9 cellular contexts compared by ENCODE assay signal in the genomic region with DNA sequence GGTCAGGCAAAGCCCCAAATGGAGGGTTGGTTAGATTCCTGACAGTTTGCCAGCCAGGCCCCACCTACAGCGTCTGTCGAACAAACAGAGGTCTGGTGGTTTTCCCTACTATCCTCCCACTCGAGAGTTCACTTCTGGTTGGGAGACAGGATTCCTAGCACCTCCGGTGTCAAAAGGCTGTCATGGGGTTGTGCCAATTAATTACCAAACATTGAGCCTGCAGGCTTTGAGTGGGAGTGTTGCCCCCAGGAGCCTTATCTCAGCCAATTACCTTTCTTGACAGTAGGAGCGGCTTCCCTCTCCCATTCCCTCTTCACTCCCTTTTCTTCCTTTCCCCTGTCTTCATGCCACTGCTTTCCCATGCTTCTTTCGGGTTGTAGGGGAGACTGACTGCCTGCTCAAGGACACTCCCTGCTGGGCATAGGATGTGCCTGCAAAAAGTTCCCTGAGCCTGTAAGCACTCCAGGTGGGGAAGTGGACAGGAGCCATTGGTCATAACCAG. TPM values are rescaled to one million over a fixed set of nuclear protein-coding genes. Genes with fewer than 3 reads are reported as not detected.
A peak's percentile ranks its signal among the peaks of the same experiment; 100 is the strongest.
DNase-seq lines count a peak whose midpoint lies in the region; ATAC-seq and TF ChIP-seq lines count a peak whose summit lies in the region.
"Had no signal": no experiment of that assay in that cellular context is flagged by ENCODE, and none has a peak within 500 bp of the region (broad histone marks: within the 10 kb centered on the region; RNA-seq: fewer than 3 reads in every experiment).

No MANE protein-coding gene starts in this region.

- H3K36me3 ChIP-seq in right atrium auricular region (peaks cover 39% of the 10 kb centered on the region), RWPE2 (ENCODE audit: low read depth) (peaks cover 61% of the 10 kb centered on the region), left ventricle myocardium inferior (peaks cover 71% of the 10 kb centered on the region)

- peaks cover 24% of the 10 kb centered on the region for H3K36me3 Mint-ChIP-seq in type B pancreatic cell

- H3K9me3 ChIP-seq in right atrium auricular region (no peaks in the 10 kb centered on the region), RWPE2 (ENCODE audit: severe bottlenecking) (no peaks in the 10 kb centered on the region), left ventricle myocardium inferior (replicated peaks) (no peaks in the 10 kb centered on the region)

- no peaks in the 10 kb centered on the region for H3K27me3 Mint-ChIP-seq in type B pancreatic cell
- H3K27me3 Mint-ChIP-seq: dendritic cell treated with granulocyte-macrophage colony-stimulating factor and Interleukin-4, amounts not matched to agents 40 ng/mL and 50 ng/mL, for 4 days had no signal

- H3K4me1 Mint-ChIP-seq in type B pancreatic cell (ENCODE audit: unreplicated experiment) = no peaks in the 10 kb centered on the region

- DNase-seq in Right ventricle myocardium inferior (ENCODE audit: missing footprints) = no peak
- DNase-seq in right atrium auricular region (ENCODE audit: low spot score) = no peak
- no peak for DNase-seq in RWPE2 (ENCODE audit: low spot score)
- no peak for DNase-seq in left ventricle myocardium inferior
- no peak for DNase-seq in type B pancreatic cell (ENCODE audit: extremely low spot score, unreplicated experiment)
- no peak for DNase-seq in NCI-H2171 (lab: John Stamatoyannopoulos, UW)

- H3K27me3 ChIP-seq in right atrium auricular region = no peaks in the 10 kb centered on the region
- no peaks in the 10 kb centered on the region for H3K27me3 ChIP-seq in RWPE2 (ENCODE audit: insufficient read depth, poor library complexity, severe bottlenecking)
- H3K27me3 ChIP-seq in left ventricle myocardium inferior (ENCODE audit: low read depth) = no peaks in the 10 kb centered on the region

- H3K4me1 ChIP-seq in right atrium auricular region (peaks cover 0 to 23% of the 10 kb centered on the region in 2 donors), RWPE2 (ENCODE audit: insufficient read depth, poor library complexity, severe bottlenecking) (no peaks in the 10 kb centered on the region), left ventricle myocardium inferior (peaks cover 7% of the 10 kb centered on the region)

- H3K9me3 Mint-ChIP-seq in type B pancreatic cell = no peaks in the 10 kb centered on the region
- H3K9me3 Mint-ChIP-seq: dendritic cell treated with granulocyte-macrophage colony-stimulating factor and Interleukin-4, amounts not matched to agents 40 ng/mL and 50 ng/mL, for 4 days had no signal

- H3K27ac Mint-ChIP-seq in type B pancreatic cell = peak overlapping the region; percentile 44
- H3K27ac Mint-ChIP-seq: dendritic cell treated with granulocyte-macrophage colony-stimulating factor and Interleukin-4, amounts not matched to agents 40 ng/mL and 50 ng/mL, for 4 days had no signal

- H3K4me3 ChIP-seq in right atrium auricular region = no peak overlapping the region
- H3K4me3 ChIP-seq in RWPE2 (ENCODE audit: severe bottlenecking) = no peak overlapping the region
- H3K4me3 ChIP-seq in left ventricle myocardium inferior = no peak overlapping the region

- peak overlapping the region in 1 of 2 donors; percentile 42 for H3K27ac ChIP-seq in right atrium auricular region
- no peak overlapping the region for H3K27ac ChIP-seq in RWPE2 (ENCODE audit: poor library complexity, severe bottlenecking)
- H3K27ac ChIP-seq in left ventricle myocardium inferior (replicated peaks) = peak overlapping the region; percentile 20

- intact Hi-C loops in Right ventricle myocardium inferior (cut with DNase I) = no loop called here
- intact Hi-C loops in left ventricle myocardium inferior (cut with micrococcal nuclease) = no loop called here

- ATAC-seq in Right ventricle myocardium inferior = peak; percentile 25
- ATAC-seq in RWPE2 (ENCODE audit: low read depth) = peak; percentile 68; the same call in 2 of the 3 replicates
- no peak for ATAC-seq in HG02588 (IDR thresholded peaks at IDR 0.05; ENCODE audit: unreplicated experiment)
- no peak for ATAC-seq in GM21367 (IDR thresholded peaks at IDR 0.05; ENCODE audit: unreplicated experiment)

- TF ChIP-seq CTCF in right atrium auricular region (IDR thresholded peaks at IDR 0.05) (peak in 1 of 2 donors; percentile 50), RWPE2 (IDR thresholded peaks at IDR 0.05; ENCODE audit: poor library complexity, severe bottlenecking) (peak; percentile 45), left ventricle myocardium inferior (IDR thresholded peaks at IDR 0.05; ENCODE audit: borderline replicate concordance) (peak; percentile 44), type B pancreatic cell (conservative IDR thresholded peaks at IDR 0.05) (peak; percentile 56)

- no peak overlapping the region for H3K4me3 Mint-ChIP-seq in type B pancreatic cell
- H3K4me3 Mint-ChIP-seq: dendritic cell treated with granulocyte-macrophage colony-stimulating factor and Interleukin-4, amounts not matched to agents 40 ng/mL and 50 ng/mL, for 4 days had no signal

RNA-seq across cellular contexts. Expression of gene TTC36, which starts 4.7 kb away (rescaled TPM):
- 0.92 TPM for total RNA-seq in Right ventricle myocardium inferior
- total RNA-seq in right atrium auricular region = under 1 TPM in 1 of 2 donors, not detected in 1; 0.89 TPM
- total RNA-seq in left ventricle myocardium inferior = 1.1 TPM
- total RNA-seq in type B pancreatic cell (ENCODE audit: low replicate concordance) = 1.6 and 1.8 TPM in 2 replicates

RNA-seq across cellular contexts. Expression of gene TMEM25, which starts 8.4 kb away (rescaled TPM):
- total RNA-seq in Right ventricle myocardium inferior (10.8 TPM), right atrium auricular region (10 to 100 TPM; 15.6 to 16.5 TPM), left ventricle myocardium inferior (7.8 TPM), type B pancreatic cell (ENCODE audit: low replicate concordance) (35.8 and 47.3 TPM in 2 replicates)

RNA-seq across cellular contexts. Expression of gene IFT46, which starts 43.1 kb away (rescaled TPM):
- total RNA-seq in Right ventricle myocardium inferior (24.9 TPM), right atrium auricular region (10 to 100 TPM; 19.3 to 26.1 TPM), left ventricle myocardium inferior (26.0 TPM), type B pancreatic cell (ENCODE audit: low replicate concordance) (18.9 and 28.7 TPM in 2 replicates)

RNA-seq across cellular contexts. Expression of gene ARCN1, which starts 49.6 kb away (rescaled TPM):
- total RNA-seq in Right ventricle myocardium inferior = 93.4 TPM
- 100 to 1,000 TPM; 103 to 111 TPM for total RNA-seq in right atrium auricular region
- total RNA-seq in left ventricle myocardium inferior = 99.4 TPM
- 139 and 175 TPM in 2 replicates for total RNA-seq in type B pancreatic cell (ENCODE audit: low replicate concordance)

Comparison
In these comparisons a context has a peak if more than half of its experiments do, and no peak if none do; other contexts are left out.
1. ATAC-seq: peak in Right ventricle myocardium inferior (single experiment) and RWPE2 (single experiment); none in HG02588 (single experiment) and GM21367 (single experiment).